Comparison of ENCODE assay signal across 13 cellular contexts in the genomic region with DNA sequence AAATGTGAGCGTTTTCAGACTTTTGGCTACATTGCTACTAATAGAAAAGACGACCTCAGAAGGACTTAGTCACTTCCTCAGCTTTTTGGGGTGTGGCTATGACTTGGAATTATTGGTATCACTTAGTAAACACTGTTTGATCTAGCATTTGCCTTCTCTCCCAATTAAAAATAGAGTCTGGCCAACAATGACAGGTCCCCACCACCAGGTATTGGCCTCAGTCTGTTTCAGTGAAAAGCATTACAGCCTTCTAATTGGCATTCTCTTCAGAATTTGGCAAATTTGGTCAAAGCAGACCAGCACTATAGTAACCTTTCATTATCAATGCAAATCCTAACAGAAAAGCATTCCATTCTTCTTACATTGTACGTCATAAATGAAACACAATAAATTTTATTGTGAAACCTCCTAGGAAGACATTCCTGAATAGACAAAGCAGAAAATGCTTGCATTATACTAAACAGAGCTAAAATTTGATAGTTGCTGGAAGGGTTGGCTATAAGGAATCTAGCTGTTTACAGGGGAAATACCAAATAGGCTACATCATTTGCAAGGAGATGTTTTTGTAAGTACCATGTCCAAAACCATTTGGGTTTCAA.
DNase-seq lines count a peak whose midpoint lies in the region; ATAC-seq, FAIRE-seq and TF ChIP-seq lines count a peak whose summit lies in the region.
"Had no signal": no experiment of that assay in that cellular context is flagged by ENCODE, and none has a peak within 500 bp of the region (broad histone marks: within the 10 kb centered on the region; RNA-seq: fewer than 3 reads in every experiment).

No MANE protein-coding gene starts in this region.

- H3K27me3 ChIP-seq in pancreas, result no peaks in the 10 kb centered on the region
- H3K27me3 ChIP-seq: gastrocnemius medialis had no signal

- H3K36me3 ChIP-seq in pancreas, result no peaks in the 10 kb centered on the region
- H3K36me3 ChIP-seq: gastrocnemius medialis had no signal

- no peaks in the 10 kb centered on the region for H3K4me1 ChIP-seq in pancreas

- no peak overlapping the region for H3K27ac ChIP-seq in pancreas

- 29 to 44% methylated on average over 3 of the region's 3 CpGs for WGBS in pancreas, 2 donors

- DNase-seq in DMS 273 (lab: John Stamatoyannopoulos, UW; ENCODE audit: unreplicated experiment) (peak; percentile 78), NCI-H446 treated with DMSO at 0.1 percent for 48 hours (lab: John Stamatoyannopoulos, UW) (peak; percentile 70), pancreas (no peak)
- DNase-seq: gastrocnemius medialis, GF-D8, SHP77 treated with DMSO at 0.1 percent for 48 hours had no signal

- intact Hi-C loops in pancreas (cut with DNase I), result no loop called here

- no peak for TF ChIP-seq CTCF in pancreas (IDR thresholded peaks at IDR 0.05)

- peak; percentile 84 for FAIRE-seq in endometrium (lab: Jason Lieb, UNC)
- peak; percentile 39 for FAIRE-seq in pancreas (lab: Jason Lieb, UNC)
- FAIRE-seq: K562 had no signal

- H3K4me3 ChIP-seq in pancreas, result no peak overlapping the region
- H3K4me3 ChIP-seq: gastrocnemius medialis, K562 had no signal

- ATAC-seq in pancreas, result peak in 2 of 4 donors; percentile 14 to 46
- no peak for ATAC-seq in HG03159 (IDR thresholded peaks at IDR 0.05; ENCODE audit: unreplicated experiment)
- no peak for ATAC-seq in GM21786 (IDR thresholded peaks at IDR 0.05; ENCODE audit: unreplicated experiment)
- ATAC-seq in activated CD4-positive, CD25-positive, alpha-beta regulatory T cell treated with anti-CD3 and anti-CD28 coated beads, Interleukin-2, amount 50 U/mL, for 24 hours, result no peak
- ATAC-seq in GM19455 (IDR thresholded peaks at IDR 0.05; ENCODE audit: unreplicated experiment), result no peak
- ATAC-seq: activated T-helper 17 cell treated with anti-CD3 and anti-CD28 coated beads, Interleukin-2, amount 50 U/mL, for 72 hours; gastrocnemius medialis; K562 had no signal

- no peaks in the 10 kb centered on the region for H3K9me3 ChIP-seq in pancreas
- H3K9me3 ChIP-seq: gastrocnemius medialis had no signal

Comparison
In these comparisons a context has a peak if more than half of its experiments do, and no peak if none do; other contexts are left out.
1. DNase-seq: peak in DMS 273 (single experiment) and NCI-H446 treated with DMSO at 0.1 percent for 48 hours (single experiment); none in pancreas (0 of 6).